Comparison of ENCODE assay signal across 17 cellular contexts in genomic region chr3:4848176-4848575, GRCh38.
A peak's percentile ranks its signal among the peaks of the same experiment; 100 is the strongest.
DNase-seq lines count a peak whose midpoint lies in the region; ATAC-seq and TF ChIP-seq lines count a peak whose summit lies in the region.
"Had no signal": no experiment of that assay in that cellular context is flagged by ENCODE, and none has a peak within 500 bp of the region (broad histone marks: within the 10 kb centered on the region; RNA-seq: fewer than 3 reads in every experiment).

No MANE protein-coding gene starts in this region.

- DNase-seq in activated CD8-positive, alpha-beta memory T cell treated with anti-CD3 and anti-CD28 coated beads, Interleukin-2, amount 10 ng/mL, durations not matched to agents 7 days and 5 days = no peak
- no peak for DNase-seq in activated CD8-positive, alpha-beta memory T cell treated with anti-CD3 and anti-CD28 coated beads for 24 hours
- DNase-seq in mesendoderm (no peak), NCI-H510A treated with DMSO at 0.1 percent for 48 hours (lab: John Stamatoyannopoulos, UW) (no peak), endothelial cell (ENCODE audit: low spot score) (no peak)
- no peak for DNase-seq in stimulated activated naive B cell treated with anti-CD40 and anti-IgM and Interleukin-4, amounts not matched to agents 10 μg/mL and 1 μg/mL and 100 μg/mL, for 72 hours
- DNase-seq: ACHN; heart right ventricle; left cardiac atrium; MG63; NCI-H2081 treated with DMSO at 0.1 percent for 48 hours; stimulated activated CD4-positive, alpha-beta T cell treated with anti-CD3 and anti-CD28 coated beads, Interleukin-2, amount 100 ng/mL, for 48 hours; T-helper 9 cell; uterus had no signal

- CTCF ChIA-PET in activated CD8-positive, alpha-beta memory T cell treated with anti-CD3 and anti-CD28 coated beads, Interleukin-2, amount 10 ng/mL, durations not matched to agents 7 days and 5 days (lab: Charles Lee) = interaction anchor here (0.6 to 6.0 kb wide), 8 partner anchors 9 to 131 kb away, joined by 3 to 47 read pairs (median 5); partner anchors contain the start of gene BHLHE40

- no peaks in the 10 kb centered on the region for H3K27me3 Mint-ChIP-seq in activated CD8-positive, alpha-beta memory T cell treated with anti-CD3 and anti-CD28 coated beads, Interleukin-2, amount 10 ng/mL, durations not matched to agents 7 days and 5 days
- H3K27me3 Mint-ChIP-seq in activated T-helper 17 cell treated with anti-CD3 and anti-CD28 coated beads, Interleukin-2, amount 50 U/mL, for 72 hours = no peaks in the 10 kb centered on the region
- H3K27me3 Mint-ChIP-seq in stimulated activated naive B cell treated with anti-CD40 and anti-IgM and Interleukin-4, amounts not matched to agents 10 μg/mL and 1 μg/mL and 100 μg/mL, for 72 hours = no peaks in the 10 kb centered on the region
- H3K27me3 Mint-ChIP-seq in endothelial cell (ENCODE audit: unreplicated experiment) = peaks cover 1% of the 10 kb centered on the region

- H3K9ac ChIP-seq in mesendoderm (ENCODE audit: low read length) = no peak overlapping the region

- no peak overlapping the region for H3K23ac ChIP-seq in mesendoderm (ENCODE audit: low read length)

- no peak overlapping the region for H3K56ac ChIP-seq in mesendoderm (ENCODE audit: low read length)

- H3K4me3 ChIP-seq in mesendoderm (ENCODE audit: low read length) = no peak overlapping the region
- H3K4me3 ChIP-seq: esophagus muscularis mucosa, heart right ventricle, MG63, uterus had no signal

- no peak overlapping the region for H2AK5ac ChIP-seq in mesendoderm (ENCODE audit: low read length)

- H2BK5ac ChIP-seq in mesendoderm (ENCODE audit: low read length) = no peak overlapping the region

- H3K79me1 ChIP-seq in mesendoderm (ENCODE audit: low read length) = no peaks in the 10 kb centered on the region

- H3K4me3 Mint-ChIP-seq in activated CD8-positive, alpha-beta memory T cell treated with anti-CD3 and anti-CD28 coated beads, Interleukin-2, amount 10 ng/mL, durations not matched to agents 7 days and 5 days = no peak overlapping the region
- peak overlapping the region; percentile 63 for H3K4me3 Mint-ChIP-seq in activated T-helper 17 cell treated with anti-CD3 and anti-CD28 coated beads, Interleukin-2, amount 50 U/mL, for 72 hours
- H3K4me3 Mint-ChIP-seq in stimulated activated naive B cell treated with anti-CD40 and anti-IgM and Interleukin-4, amounts not matched to agents 10 μg/mL and 1 μg/mL and 100 μg/mL, for 72 hours = peak overlapping the region in 1 of 2 donors; percentile 32
- no peak overlapping the region for H3K4me3 Mint-ChIP-seq in endothelial cell (ENCODE audit: unreplicated experiment)

- peak overlapping the region; percentile 79 for H3K27ac Mint-ChIP-seq in activated CD8-positive, alpha-beta memory T cell treated with anti-CD3 and anti-CD28 coated beads, Interleukin-2, amount 10 ng/mL, durations not matched to agents 7 days and 5 days
- peak overlapping the region; percentile 95 for H3K27ac Mint-ChIP-seq in activated T-helper 17 cell treated with anti-CD3 and anti-CD28 coated beads, Interleukin-2, amount 50 U/mL, for 72 hours
- H3K27ac Mint-ChIP-seq in stimulated activated naive B cell treated with anti-CD40 and anti-IgM and Interleukin-4, amounts not matched to agents 10 μg/mL and 1 μg/mL and 100 μg/mL, for 72 hours = peak overlapping the region; percentile 98
- no peak overlapping the region for H3K27ac Mint-ChIP-seq in endothelial cell (ENCODE audit: unreplicated experiment)

- H3K27ac ChIP-seq in mesendoderm (ENCODE audit: low read depth, low read length) = no peak overlapping the region
- H3K27ac ChIP-seq: esophagus muscularis mucosa, heart right ventricle, uterus had no signal

- no peaks in the 10 kb centered on the region for H3K9me3 Mint-ChIP-seq in activated CD8-positive, alpha-beta memory T cell treated with anti-CD3 and anti-CD28 coated beads, Interleukin-2, amount 10 ng/mL, durations not matched to agents 7 days and 5 days (ENCODE audit: low read depth)
- no peaks in the 10 kb centered on the region for H3K9me3 Mint-ChIP-seq in activated T-helper 17 cell treated with anti-CD3 and anti-CD28 coated beads, Interleukin-2, amount 50 U/mL, for 72 hours
- H3K9me3 Mint-ChIP-seq in stimulated activated naive B cell treated with anti-CD40 and anti-IgM and Interleukin-4, amounts not matched to agents 10 μg/mL and 1 μg/mL and 100 μg/mL, for 72 hours = peaks cover 0 to 1% of the 10 kb centered on the region in 2 donors
- no peaks in the 10 kb centered on the region for H3K9me3 Mint-ChIP-seq in endothelial cell (ENCODE audit: unreplicated experiment)

- peaks cover 93% of the 10 kb centered on the region for H3K4me1 Mint-ChIP-seq in activated CD8-positive, alpha-beta memory T cell treated with anti-CD3 and anti-CD28 coated beads, Interleukin-2, amount 10 ng/mL, durations not matched to agents 7 days and 5 days
- H3K4me1 Mint-ChIP-seq in activated T-helper 17 cell treated with anti-CD3 and anti-CD28 coated beads, Interleukin-2, amount 50 U/mL, for 72 hours = peaks cover 55% of the 10 kb centered on the region
- peaks cover 48 to 86% of the 10 kb centered on the region in 2 donors for H3K4me1 Mint-ChIP-seq in stimulated activated naive B cell treated with anti-CD40 and anti-IgM and Interleukin-4, amounts not matched to agents 10 μg/mL and 1 μg/mL and 100 μg/mL, for 72 hours
- peaks cover 5% of the 10 kb centered on the region for H3K4me1 Mint-ChIP-seq in endothelial cell (ENCODE audit: unreplicated experiment)

- no peaks in the 10 kb centered on the region for H3K36me3 ChIP-seq in mesendoderm (ENCODE audit: control insufficient read depth, insufficient read depth, low read length)
- H3K36me3 ChIP-seq: MG63, uterus had no signal

- peaks cover 42% of the 10 kb centered on the region for H3K36me3 Mint-ChIP-seq in activated CD8-positive, alpha-beta memory T cell treated with anti-CD3 and anti-CD28 coated beads, Interleukin-2, amount 10 ng/mL, durations not matched to agents 7 days and 5 days
- H3K36me3 Mint-ChIP-seq in activated T-helper 17 cell treated with anti-CD3 and anti-CD28 coated beads, Interleukin-2, amount 50 U/mL, for 72 hours (ENCODE audit: low read depth) = peaks cover 48% of the 10 kb centered on the region
- peaks cover 20 to 23% of the 10 kb centered on the region in 2 donors for H3K36me3 Mint-ChIP-seq in stimulated activated naive B cell treated with anti-CD40 and anti-IgM and Interleukin-4, amounts not matched to agents 10 μg/mL and 1 μg/mL and 100 μg/mL, for 72 hours
- no peaks in the 10 kb centered on the region for H3K36me3 Mint-ChIP-seq in endothelial cell (ENCODE audit: low read depth, unreplicated experiment)

- peak overlapping the region; percentile 74 for H2BK120ac ChIP-seq in mesendoderm (ENCODE audit: low read depth, low read length)

- WGBS in mesendoderm (ENCODE audit: extremely low coverage, insufficient coverage, low lambda C conversion rate) = no CpG with 5 or more reads among the region's 3 CpGs

- H2BK15ac ChIP-seq in mesendoderm (replicated peaks; ENCODE audit: low read depth) = no peak overlapping the region

- H3K27me3 ChIP-seq in mesendoderm (ENCODE audit: insufficient read depth, low read length, poor library complexity) = no peaks in the 10 kb centered on the region
- H3K27me3 ChIP-seq: esophagus muscularis mucosa, heart right ventricle, MG63, uterus had no signal

- H3K4me2 ChIP-seq in mesendoderm (ENCODE audit: low read length) = no peak overlapping the region

- no peak for ATAC-seq in activated CD8-positive, alpha-beta memory T cell treated with anti-CD3 and anti-CD28 coated beads, Interleukin-2, amount 10 ng/mL, durations not matched to agents 7 days and 5 days
- ATAC-seq in activated T-helper 17 cell treated with anti-CD3 and anti-CD28 coated beads, Interleukin-2, amount 50 U/mL, for 72 hours (replicated peaks) = no peak
- ATAC-seq in stimulated activated naive B cell treated with anti-CD40 and anti-IgM and Interleukin-4, amounts not matched to agents 10 μg/mL and 1 μg/mL and 100 μg/mL, for 72 hours (replicated peaks) = no peak
- ATAC-seq in GM21526 (IDR thresholded peaks at IDR 0.05; ENCODE audit: low FRiP score, unreplicated experiment) = no peak
- ATAC-seq: heart right ventricle, left cardiac atrium had no signal

- H3K4ac ChIP-seq in mesendoderm (ENCODE audit: low read depth, low read length) = no peak overlapping the region

- no peak overlapping the region for H3K18ac ChIP-seq in mesendoderm (ENCODE audit: low read length)

- H3K79me2 ChIP-seq in mesendoderm (ENCODE audit: control insufficient read depth, insufficient read depth, low read length) = no peaks in the 10 kb centered on the region

- no peak overlapping the region for H4K8ac ChIP-seq in mesendoderm (ENCODE audit: low read depth, low read length)

- no peak overlapping the region for H4K5ac ChIP-seq in mesendoderm (ENCODE audit: low read length)

- peaks cover 3% of the 10 kb centered on the region for H3K4me1 ChIP-seq in mesendoderm (ENCODE audit: control insufficient read depth, low read depth, low read length)
- H3K4me1 ChIP-seq: uterus had no signal

- TF ChIP-seq CTCF in endothelial cell (IDR thresholded peaks at IDR 0.05; ENCODE audit: unreplicated experiment) = no peak
